Comparison of ENCODE assay signal across 17 cellular contexts in genomic region chr1:110040548-110040947, GRCh38. TPM values are rescaled to one million over a fixed set of nuclear protein-coding genes. Genes with fewer than 3 reads are reported as not detected.
DNase-seq lines count a peak whose midpoint lies in the region; ATAC-seq lines count a peak whose summit lies in the region.
"Had no signal": no experiment of that assay in that cellular context is flagged by ENCODE, and none has a peak within 500 bp of the region (broad histone marks: within the 10 kb centered on the region; RNA-seq: fewer than 3 reads in every experiment).

No MANE protein-coding gene starts in this region.

- peaks cover 7% of the 10 kb centered on the region for H3K4me1 Mint-ChIP-seq in activated naive CD8-positive, alpha-beta T cell treated with anti-CD3 and anti-CD28 coated beads, Interleukin-2, amount 10 ng/mL, durations not matched to agents 7 days and 5 days
- peaks cover 14% of the 10 kb centered on the region for H3K4me1 Mint-ChIP-seq in activated naive CD8-positive, alpha-beta T cell treated with anti-CD3 and anti-CD28 coated beads for 36 hours
- H3K4me1 Mint-ChIP-seq in activated T-helper 17 cell treated with anti-CD3 and anti-CD28 coated beads, Interleukin-2, amount 50 U/mL, for 72 hours: peaks cover 3% of the 10 kb centered on the region

- H3K36me3 Mint-ChIP-seq in activated naive CD8-positive, alpha-beta T cell treated with anti-CD3 and anti-CD28 coated beads, Interleukin-2, amount 10 ng/mL, durations not matched to agents 7 days and 5 days: peaks cover 13% of the 10 kb centered on the region
- H3K36me3 Mint-ChIP-seq in activated naive CD8-positive, alpha-beta T cell treated with anti-CD3 and anti-CD28 coated beads for 36 hours: peaks cover 21% of the 10 kb centered on the region
- H3K36me3 Mint-ChIP-seq in activated T-helper 17 cell treated with anti-CD3 and anti-CD28 coated beads, Interleukin-2, amount 50 U/mL, for 72 hours (ENCODE audit: low read depth): peaks cover 84% of the 10 kb centered on the region

- H3K27ac Mint-ChIP-seq in activated naive CD8-positive, alpha-beta T cell treated with anti-CD3 and anti-CD28 coated beads, Interleukin-2, amount 10 ng/mL, durations not matched to agents 7 days and 5 days: no peak overlapping the region
- H3K27ac Mint-ChIP-seq in activated naive CD8-positive, alpha-beta T cell treated with anti-CD3 and anti-CD28 coated beads for 36 hours: no peak overlapping the region
- H3K27ac Mint-ChIP-seq in activated T-helper 17 cell treated with anti-CD3 and anti-CD28 coated beads, Interleukin-2, amount 50 U/mL, for 72 hours: no peak overlapping the region
- H3K27ac Mint-ChIP-seq: nephron progenitor cell had no signal

- no peak for DNase-seq in activated naive CD8-positive, alpha-beta T cell treated with anti-CD3 and anti-CD28 coated beads, Interleukin-2, amount 10 ng/mL, durations not matched to agents 7 days and 5 days
- no peak for DNase-seq in activated naive CD8-positive, alpha-beta T cell treated with anti-CD3 and anti-CD28 coated beads for 36 hours
- DNase-seq in nucleus accumbens (lab: John Stamatoyannopoulos, UW) (peak in 36 of 56 donors; percentile 4 to 86 (median 56)), NCI-H187 (lab: John Stamatoyannopoulos, UW) (no peak)
- DNase-seq in stimulated activated naive CD8-positive, alpha-beta T cell treated with anti-CD3 and anti-CD28 coated beads, Interleukin-15, Interleukin-2, amounts not matched to agents 100 U/mL and 50 U/mL, for 24 hours: no peak
- DNase-seq: effector memory CD8-positive, alpha-beta T cell; nephron progenitor cell; RPMI8226 had no signal

- peak; percentile 18 for ATAC-seq in activated naive CD8-positive, alpha-beta T cell treated with anti-CD3 and anti-CD28 coated beads, Interleukin-2, amount 10 ng/mL, durations not matched to agents 7 days and 5 days (ENCODE audit: low read depth)
- ATAC-seq in activated T-helper 17 cell treated with anti-CD3 and anti-CD28 coated beads, Interleukin-2, amount 50 U/mL, for 72 hours (replicated peaks): peak; percentile 95
- peak; percentile 84 for ATAC-seq in stimulated activated naive CD8-positive, alpha-beta T cell treated with anti-CD3 and anti-CD28 coated beads, Interleukin-15, Interleukin-2, amounts not matched to agents 100 U/mL and 50 U/mL, for 24 hours
- ATAC-seq in GM21717 (IDR thresholded peaks at IDR 0.05; ENCODE audit: unreplicated experiment): no peak
- no peak for ATAC-seq in HG03139 (IDR thresholded peaks at IDR 0.05; ENCODE audit: unreplicated experiment)
- ATAC-seq: effector memory CD8-positive, alpha-beta T cell had no signal

- POLR2A ChIA-PET in activated naive CD8-positive, alpha-beta T cell treated with anti-CD3 and anti-CD28 coated beads, Interleukin-2, amount 10 ng/mL, durations not matched to agents 7 days and 5 days (lab: Charles Lee): no interaction called here

- no peak overlapping the region for H3K4me3 Mint-ChIP-seq in activated naive CD8-positive, alpha-beta T cell treated with anti-CD3 and anti-CD28 coated beads, Interleukin-2, amount 10 ng/mL, durations not matched to agents 7 days and 5 days
- H3K4me3 Mint-ChIP-seq in activated naive CD8-positive, alpha-beta T cell treated with anti-CD3 and anti-CD28 coated beads for 36 hours: no peak overlapping the region
- no peak overlapping the region for H3K4me3 Mint-ChIP-seq in activated T-helper 17 cell treated with anti-CD3 and anti-CD28 coated beads, Interleukin-2, amount 50 U/mL, for 72 hours
- H3K4me3 Mint-ChIP-seq: effector memory CD8-positive, alpha-beta T cell; nephron progenitor cell had no signal

- H3K9me3 Mint-ChIP-seq in activated naive CD8-positive, alpha-beta T cell treated with anti-CD3 and anti-CD28 coated beads, Interleukin-2, amount 10 ng/mL, durations not matched to agents 7 days and 5 days: no peaks in the 10 kb centered on the region
- H3K9me3 Mint-ChIP-seq in activated naive CD8-positive, alpha-beta T cell treated with anti-CD3 and anti-CD28 coated beads for 36 hours: no peaks in the 10 kb centered on the region
- no peaks in the 10 kb centered on the region for H3K9me3 Mint-ChIP-seq in activated T-helper 17 cell treated with anti-CD3 and anti-CD28 coated beads, Interleukin-2, amount 50 U/mL, for 72 hours
- H3K9me3 Mint-ChIP-seq: effector memory CD8-positive, alpha-beta T cell; nephron progenitor cell had no signal

- H3K27me3 Mint-ChIP-seq in activated naive CD8-positive, alpha-beta T cell treated with anti-CD3 and anti-CD28 coated beads, Interleukin-2, amount 10 ng/mL, durations not matched to agents 7 days and 5 days: no peaks in the 10 kb centered on the region
- H3K27me3 Mint-ChIP-seq in activated naive CD8-positive, alpha-beta T cell treated with anti-CD3 and anti-CD28 coated beads for 36 hours: no peaks in the 10 kb centered on the region
- no peaks in the 10 kb centered on the region for H3K27me3 Mint-ChIP-seq in activated T-helper 17 cell treated with anti-CD3 and anti-CD28 coated beads, Interleukin-2, amount 50 U/mL, for 72 hours
- H3K27me3 Mint-ChIP-seq: effector memory CD8-positive, alpha-beta T cell had no signal

RNA-seq across cellular contexts. Expression of gene STRIP1, which starts 6.1 kb away (rescaled TPM):
- total RNA-seq in activated naive CD8-positive, alpha-beta T cell treated with anti-CD3 and anti-CD28 coated beads, Interleukin-2, amount 10 ng/mL, durations not matched to agents 7 days and 5 days: 10 to 100 TPM; 47.5 to 49.1 TPM
- total RNA-seq in activated naive CD8-positive, alpha-beta T cell treated with anti-CD3 and anti-CD28 coated beads for 36 hours: 10 to 100 TPM; 29.9 to 31.8 TPM
- 10 to 100 TPM; 21.4 to 31.1 TPM for total RNA-seq in activated T-helper 17 cell treated with anti-CD3 and anti-CD28 coated beads, Interleukin-2, amount 50 U/mL, for 72 hours

RNA-seq across cellular contexts. Expression of gene ALX3, which starts 29.9 kb away (rescaled TPM):
- not detected for total RNA-seq in activated naive CD8-positive, alpha-beta T cell treated with anti-CD3 and anti-CD28 coated beads, Interleukin-2, amount 10 ng/mL, durations not matched to agents 7 days and 5 days
- total RNA-seq in activated naive CD8-positive, alpha-beta T cell treated with anti-CD3 and anti-CD28 coated beads for 36 hours: not detected
- total RNA-seq in activated T-helper 17 cell treated with anti-CD3 and anti-CD28 coated beads, Interleukin-2, amount 50 U/mL, for 72 hours: not detected
- total RNA-seq: cerebellum, HT1080, kidney epithelial cell, LHCN-M2, mesenteric fat pad, renal cortical epithelial cell had no signal

RNA-seq across cellular contexts. Expression of gene AHCYL1, which starts 56.0 kb away (rescaled TPM):
- total RNA-seq in activated naive CD8-positive, alpha-beta T cell treated with anti-CD3 and anti-CD28 coated beads, Interleukin-2, amount 10 ng/mL, durations not matched to agents 7 days and 5 days: 10 to 100 TPM; 53.6 to 55.4 TPM
- total RNA-seq in activated naive CD8-positive, alpha-beta T cell treated with anti-CD3 and anti-CD28 coated beads for 36 hours: 10 to 100 TPM; 67.9 to 68.6 TPM
- 10 to 100 TPM; 60.1 to 80.8 TPM for total RNA-seq in activated T-helper 17 cell treated with anti-CD3 and anti-CD28 coated beads, Interleukin-2, amount 50 U/mL, for 72 hours

Comparison
In these comparisons a context has a peak if more than half of its experiments do, and no peak if none do; other contexts are left out.
1. ATAC-seq: peak in activated naive CD8-positive, alpha-beta T cell treated with anti-CD3 and anti-CD28 coated beads, Interleukin-2, amount 10 ng/mL, durations not matched to agents 7 days and 5 days (single experiment), activated T-helper 17 cell treated with anti-CD3 and anti-CD28 coated beads, Interleukin-2, amount 50 U/mL, for 72 hours (single experiment) and stimulated activated naive CD8-positive, alpha-beta T cell treated with anti-CD3 and anti-CD28 coated beads, Interleukin-15, Interleukin-2, amounts not matched to agents 100 U/mL and 50 U/mL, for 24 hours (single experiment); none in GM21717 (single experiment) and HG03139 (single experiment).
2. DNase-seq: peak in nucleus accumbens (36 of 56); none in activated naive CD8-positive, alpha-beta T cell treated with anti-CD3 and anti-CD28 coated beads, Interleukin-2, amount 10 ng/mL, durations not matched to agents 7 days and 5 days (single experiment), activated naive CD8-positive, alpha-beta T cell treated with anti-CD3 and anti-CD28 coated beads for 36 hours (single experiment), stimulated activated naive CD8-positive, alpha-beta T cell treated with anti-CD3 and anti-CD28 coated beads, Interleukin-15, Interleukin-2, amounts not matched to agents 100 U/mL and 50 U/mL, for 24 hours (single experiment) and NCI-H187 (0 of 2).